In genomic region chr11:57667715-57668466, GRCh38 we compare ENCODE assay signal across 8 cellular contexts. TPM values are rescaled to one million over a fixed set of nuclear protein-coding genes. Genes with fewer than 3 reads are reported as not detected.
DNase-seq lines count a peak whose midpoint lies in the region; ATAC-seq and TF ChIP-seq lines count a peak whose summit lies in the region.

A gene with protein sequence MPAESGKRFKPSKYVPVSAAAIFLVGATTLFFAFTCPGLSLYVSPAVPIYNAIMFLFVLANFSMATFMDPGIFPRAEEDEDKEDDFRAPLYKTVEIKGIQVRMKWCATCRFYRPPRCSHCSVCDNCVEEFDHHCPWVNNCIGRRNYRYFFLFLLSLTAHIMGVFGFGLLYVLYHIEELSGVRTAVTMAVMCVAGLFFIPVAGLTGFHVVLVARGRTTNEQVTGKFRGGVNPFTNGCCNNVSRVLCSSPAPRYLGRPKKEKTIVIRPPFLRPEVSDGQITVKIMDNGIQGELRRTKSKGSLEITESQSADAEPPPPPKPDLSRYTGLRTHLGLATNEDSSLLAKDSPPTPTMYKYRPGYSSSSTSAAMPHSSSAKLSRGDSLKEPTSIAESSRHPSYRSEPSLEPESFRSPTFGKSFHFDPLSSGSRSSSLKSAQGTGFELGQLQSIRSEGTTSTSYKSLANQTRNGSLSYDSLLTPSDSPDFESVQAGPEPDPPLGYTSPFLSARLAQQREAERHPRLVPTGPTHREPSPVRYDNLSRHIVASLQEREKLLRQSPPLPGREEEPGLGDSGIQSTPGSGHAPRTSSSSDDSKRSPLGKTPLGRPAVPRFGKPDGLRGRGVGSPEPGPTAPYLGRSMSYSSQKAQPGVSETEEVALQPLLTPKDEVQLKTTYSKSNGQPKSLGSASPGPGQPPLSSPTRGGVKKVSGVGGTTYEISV (plus strand): TSS chr11:57668114. CDS start chr11:57673091, 4,977 bp downstream.

- peak within 1 kb of the TSS; percentile 80 for H2AFZ ChIP-seq in PC-3 (ENCODE audit: low read length)

- H3K9ac ChIP-seq in PC-3 (ENCODE audit: low read length) (peak within 1 kb of the TSS; percentile 93), mucosa of rectum (ENCODE audit: low read depth in 1 of 2, low read length in 2 of 2) (peak within 1 kb of the TSS; percentile 98 to 99)

- DNase-seq in DMS153 (lab: John Stamatoyannopoulos, UW): peak; percentile 99
- peak; percentile 99 for DNase-seq in Jurkat, Clone E6-1 (ENCODE audit: low read depth, low spot score)
- DNase-seq in PC-3: peak; percentile 99
- DNase-seq in activated T-cell treated with anti-CD3 and anti-CD28 coated beads for 48 hours (ENCODE audit: low read depth): peak; percentile 99
- peak; percentile 97 for DNase-seq in epithelial cell of proximal tubule (ENCODE audit: low read depth)
- DNase-seq in stimulated activated CD8-positive, alpha-beta memory T cell treated with anti-CD3 and anti-CD28 coated beads, Interleukin-4, amount 100 ng/mL, for 48 hours: peak; percentile 99

- CTCF ChIA-PET in PC-3 (lab: Charles Lee): interaction anchor here (0.5 kb wide), 1 partner anchor 418 kb away, joined by 4 read pairs; no protein-coding TSS in a partner anchor

- intact Hi-C loops in PC-3 (cut with micrococcal nuclease): loop anchor here (1.0 to 2.0 kb wide), 6 partner anchors 11 to 910 kb away; partner anchors contain the start of genes CLP1, MED19, SELENOH and SSRP1

- H3K4me1 ChIP-seq in PC-3 (ENCODE audit: insufficient read depth, low read length): peaks cover 16% of the 10 kb centered on the region
- H3K4me1 ChIP-seq in mucosa of rectum (ENCODE audit: control insufficient read depth in 2 of 2, insufficient read depth in 2 of 2, low read length in 2 of 2): peaks cover 14 to 21% of the 10 kb centered on the region in 2 donors

- H3F3A ChIP-seq in PC-3 (ENCODE audit: low read length, unreplicated experiment): no peaks in the 10 kb centered on the region

- peak within 1 kb of the TSS; percentile 92 for H3K4me3 ChIP-seq in Jurkat, Clone E6-1 (ENCODE audit: low read length)
- H3K4me3 ChIP-seq in PC-3 (ENCODE audit: low read length) (peak within 1 kb of the TSS; percentile 97), epithelial cell of proximal tubule (ENCODE audit: low read depth, low read length) (peak within 1 kb of the TSS; percentile 76), mucosa of rectum (ENCODE audit: low read length in 2 of 2) (peak within 1 kb of the TSS; percentile 85 to 99)

- H3K79me2 ChIP-seq in PC-3 (ENCODE audit: low read length): peaks cover 49% of the 10 kb centered on the region

- ATAC-seq in GM21529 (IDR thresholded peaks at IDR 0.05; ENCODE audit: unreplicated experiment) (peak; percentile 81), PC-3 (peak; percentile 87)

- no peaks in the 10 kb centered on the region for H3K9me3 ChIP-seq in PC-3 (ENCODE audit: low read length)
- H3K9me3 ChIP-seq in mucosa of rectum (ENCODE audit: control insufficient read depth in 2 of 2, low read length in 2 of 2): no peaks in the 10 kb centered on the region

- no peaks in the 10 kb centered on the region for H3K27me3 ChIP-seq in PC-3 (ENCODE audit: low read length)
- H3K27me3 ChIP-seq in mucosa of rectum (ENCODE audit: control insufficient read depth in 2 of 2, insufficient read depth in 2 of 2, low read length in 2 of 2): no peaks in the 10 kb centered on the region

- H4K20me1 ChIP-seq in PC-3 (ENCODE audit: low read length): peaks cover 9% of the 10 kb centered on the region; the same call in 1 of the 2 replicates

- BruUV-seq in PC-3 (replicated peaks; lab: Mats Ljungman, UMichigan): no TSS peak

- POLR2A ChIA-PET in PC-3 (lab: Charles Lee; ENCODE audit: unreplicated experiment): no interaction called here

- peak within 1 kb of the TSS; percentile 94 for H3K4me2 ChIP-seq in PC-3 (ENCODE audit: low read length)

- H3K36me3 ChIP-seq in PC-3 (ENCODE audit: low read depth, low read length): peaks cover 12% of the 10 kb centered on the region
- peaks cover 13 to 19% of the 10 kb centered on the region in 2 donors for H3K36me3 ChIP-seq in mucosa of rectum (ENCODE audit: control insufficient read depth in 2 of 2, insufficient read depth in 2 of 2, low read length in 2 of 2)

- H3K27ac ChIP-seq in PC-3 (ENCODE audit: low read length) (peak within 1 kb of the TSS; percentile 88), mucosa of rectum (ENCODE audit: low read depth in 2 of 2, low read length in 2 of 2) (peak within 1 kb of the TSS; percentile 99)

- H3K9me2 ChIP-seq in PC-3 (replicated peaks; ENCODE audit: low read length): no peaks in the 10 kb centered on the region

- TF ChIP-seq CTCF in PC-3 (conservative IDR thresholded peaks at IDR 0.05; ENCODE audit: low read depth, low read length) (peak; percentile 39; the same call in 1 of the 2 replicates), epithelial cell of proximal tubule (conservative IDR thresholded peaks at IDR 0.05; ENCODE audit: low read depth, low read length) (peak; percentile 41)

RNA-seq across cellular contexts. Expression of the gene that starts here (rescaled TPM):
- polyA plus RNA-seq in Jurkat, Clone E6-1 (2012; ENCODE audit: insufficient read depth, insufficient read length): 37.7 TPM
- 86.7 and 102 TPM in 2 replicates for total RNA-seq in PC-3 (2014; rRNA removed)
- total RNA-seq in epithelial cell of proximal tubule: 31.4 and 43.5 TPM in 2 replicates

Comparison
In these comparisons a context has a peak if more than half of its experiments do, and no peak if none do; other contexts are left out.
1. Peak in every context shown above with its lines: DNase-seq, ATAC-seq, H3K4me3 ChIP-seq and H3K27ac ChIP-seq.